ENCODE assay signal across 8 cellular contexts in the genomic region with DNA sequence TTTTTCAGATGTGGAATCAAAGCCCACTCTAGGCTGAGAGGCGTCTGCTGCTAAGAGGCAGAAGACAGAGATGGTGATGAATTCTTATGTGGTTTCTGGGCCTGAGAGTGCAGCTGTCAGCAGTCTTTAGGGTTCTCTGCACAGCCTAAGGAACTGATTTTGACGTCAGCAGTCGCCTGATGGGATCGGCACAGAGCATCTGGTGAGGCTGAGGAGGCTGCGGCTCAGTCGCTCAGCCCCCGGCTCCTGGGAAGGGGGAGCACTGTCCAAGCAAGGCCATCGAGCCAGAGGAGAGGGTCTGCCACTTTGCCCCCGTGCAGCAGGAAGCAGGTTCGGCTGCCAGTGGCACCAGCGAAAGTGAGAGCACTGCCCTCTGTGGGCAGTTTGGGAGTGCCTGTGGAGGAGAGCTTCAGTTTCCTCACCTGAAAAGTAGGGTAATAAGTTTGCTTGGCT.
DNase-seq lines count a peak whose midpoint lies in the region; ATAC-seq and TF ChIP-seq lines count a peak whose summit lies in the region.

No MANE protein-coding gene starts in this region.

- no peaks in the 10 kb centered on the region for H3K9me3 Mint-ChIP-seq in activated naive CD8-positive, alpha-beta T cell treated with anti-CD3 and anti-CD28 coated beads, Interleukin-2, amount 10 ng/mL, durations not matched to agents 7 days and 5 days

- DNase-seq in AG09309 (ENCODE audit: low read depth): no peak
- peak; percentile 46 for DNase-seq in activated naive CD8-positive, alpha-beta T cell treated with anti-CD3 and anti-CD28 coated beads, Interleukin-2, amount 10 ng/mL, durations not matched to agents 7 days and 5 days
- peak; percentile 35 for DNase-seq in stimulated activated CD8-positive, alpha-beta memory T cell treated with anti-CD3 and anti-CD28 coated beads, Interleukin-4, amount 100 ng/mL, for 48 hours
- no peak for DNase-seq in SIG-M5 treated with dmso at 0.1 percent for 504 hours (lab: John Stamatoyannopoulos, UW; ENCODE audit: unreplicated experiment)

- peaks cover 16% of the 10 kb centered on the region for H3K4me1 Mint-ChIP-seq in activated naive CD8-positive, alpha-beta T cell treated with anti-CD3 and anti-CD28 coated beads, Interleukin-2, amount 10 ng/mL, durations not matched to agents 7 days and 5 days

- POLR2A ChIA-PET in activated naive CD8-positive, alpha-beta T cell treated with anti-CD3 and anti-CD28 coated beads, Interleukin-2, amount 10 ng/mL, durations not matched to agents 7 days and 5 days (lab: Charles Lee): no interaction called here

- peak overlapping the region; percentile 52 for H3K27ac ChIP-seq in iPS-18a (ENCODE audit: low read length)

- ATAC-seq in activated naive CD8-positive, alpha-beta T cell treated with anti-CD3 and anti-CD28 coated beads, Interleukin-2, amount 10 ng/mL, durations not matched to agents 7 days and 5 days (ENCODE audit: low read depth): peak; percentile 75
- ATAC-seq in GM18520 (IDR thresholded peaks at IDR 0.05; ENCODE audit: unreplicated experiment) (no peak), HG03097 (IDR thresholded peaks at IDR 0.05; ENCODE audit: low FRiP score, unreplicated experiment) (no peak)

- H3K4me1 ChIP-seq in iPS-18a (ENCODE audit: control insufficient read depth, low read depth, low read length): peaks cover 65% of the 10 kb centered on the region

- H3K4me3 ChIP-seq in AG09309 (ENCODE audit: control insufficient read depth, low read depth, low read length) (no peak overlapping the region), iPS-18a (ENCODE audit: low read length) (no peak overlapping the region)

- H3K36me3 ChIP-seq in iPS-18a (ENCODE audit: control insufficient read depth, low read depth, low read length): no peaks in the 10 kb centered on the region

- no peak overlapping the region for H3K27ac Mint-ChIP-seq in activated naive CD8-positive, alpha-beta T cell treated with anti-CD3 and anti-CD28 coated beads, Interleukin-2, amount 10 ng/mL, durations not matched to agents 7 days and 5 days

- H3K9me3 ChIP-seq in iPS-18a (ENCODE audit: control insufficient read depth, low read depth, low read length): no peaks in the 10 kb centered on the region

- 0 out of 2 replicates have a peak, but pooled peaks have one; percentile 21 for TF ChIP-seq RAD21 in Ishikawa (IDR thresholded peaks at IDR 0.05; ENCODE audit: low read depth)

- no peaks in the 10 kb centered on the region for H3K27me3 Mint-ChIP-seq in activated naive CD8-positive, alpha-beta T cell treated with anti-CD3 and anti-CD28 coated beads, Interleukin-2, amount 10 ng/mL, durations not matched to agents 7 days and 5 days

- H3K27me3 ChIP-seq in iPS-18a (ENCODE audit: control insufficient read depth, insufficient read depth, low read length): no peaks in the 10 kb centered on the region

- peak; percentile 46 for TF ChIP-seq CTCF in AG09309 (IDR thresholded peaks at IDR 0.05; ENCODE audit: control insufficient read depth, insufficient read depth, low read depth, low read length, missing control alignments)

- no peak for TF ChIP-seq EP300 in Ishikawa (IDR thresholded peaks at IDR 0.05; ENCODE audit: borderline replicate concordance)

- no peaks in the 10 kb centered on the region for H3K36me3 Mint-ChIP-seq in activated naive CD8-positive, alpha-beta T cell treated with anti-CD3 and anti-CD28 coated beads, Interleukin-2, amount 10 ng/mL, durations not matched to agents 7 days and 5 days

- H3K9ac ChIP-seq in iPS-18a (ENCODE audit: low read length): peak overlapping the region; percentile 72

- no peak overlapping the region for H3K4me3 Mint-ChIP-seq in activated naive CD8-positive, alpha-beta T cell treated with anti-CD3 and anti-CD28 coated beads, Interleukin-2, amount 10 ng/mL, durations not matched to agents 7 days and 5 days

TF ChIP-seq in Ishikawa, 13 proteins besides CTCF, POLR2A, EP300 and RAD21:
- TF ChIP-seq, protein P1, sequence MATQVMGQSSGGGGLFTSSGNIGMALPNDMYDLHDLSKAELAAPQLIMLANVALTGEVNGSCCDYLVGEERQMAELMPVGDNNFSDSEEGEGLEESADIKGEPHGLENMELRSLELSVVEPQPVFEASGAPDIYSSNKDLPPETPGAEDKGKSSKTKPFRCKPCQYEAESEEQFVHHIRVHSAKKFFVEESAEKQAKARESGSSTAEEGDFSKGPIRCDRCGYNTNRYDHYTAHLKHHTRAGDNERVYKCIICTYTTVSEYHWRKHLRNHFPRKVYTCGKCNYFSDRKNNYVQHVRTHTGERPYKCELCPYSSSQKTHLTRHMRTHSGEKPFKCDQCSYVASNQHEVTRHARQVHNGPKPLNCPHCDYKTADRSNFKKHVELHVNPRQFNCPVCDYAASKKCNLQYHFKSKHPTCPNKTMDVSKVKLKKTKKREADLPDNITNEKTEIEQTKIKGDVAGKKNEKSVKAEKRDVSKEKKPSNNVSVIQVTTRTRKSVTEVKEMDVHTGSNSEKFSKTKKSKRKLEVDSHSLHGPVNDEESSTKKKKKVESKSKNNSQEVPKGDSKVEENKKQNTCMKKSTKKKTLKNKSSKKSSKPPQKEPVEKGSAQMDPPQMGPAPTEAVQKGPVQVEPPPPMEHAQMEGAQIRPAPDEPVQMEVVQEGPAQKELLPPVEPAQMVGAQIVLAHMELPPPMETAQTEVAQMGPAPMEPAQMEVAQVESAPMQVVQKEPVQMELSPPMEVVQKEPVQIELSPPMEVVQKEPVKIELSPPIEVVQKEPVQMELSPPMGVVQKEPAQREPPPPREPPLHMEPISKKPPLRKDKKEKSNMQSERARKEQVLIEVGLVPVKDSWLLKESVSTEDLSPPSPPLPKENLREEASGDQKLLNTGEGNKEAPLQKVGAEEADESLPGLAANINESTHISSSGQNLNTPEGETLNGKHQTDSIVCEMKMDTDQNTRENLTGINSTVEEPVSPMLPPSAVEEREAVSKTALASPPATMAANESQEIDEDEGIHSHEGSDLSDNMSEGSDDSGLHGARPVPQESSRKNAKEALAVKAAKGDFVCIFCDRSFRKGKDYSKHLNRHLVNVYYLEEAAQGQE (IDR thresholded peaks at IDR 0.05; ENCODE audit: low read depth): no peak
- TF ChIP-seq EGR1 (IDR thresholded peaks at IDR 0.05): no peak
- TF ChIP-seq TCF12 (IDR thresholded peaks at IDR 0.05; ENCODE audit: low read depth): no peak
- TF ChIP-seq FOXM1 (IDR thresholded peaks at IDR 0.05; ENCODE audit: borderline replicate concordance, low read depth): no peak
- TF ChIP-seq USF1 (IDR thresholded peaks at IDR 0.05): no peak
- no peak for TF ChIP-seq NFIC (IDR thresholded peaks at IDR 0.05)
- no peak for TF ChIP-seq TEAD4 (IDR thresholded peaks at IDR 0.05)
- TF ChIP-seq CEBPB (IDR thresholded peaks at IDR 0.05): no peak
- no peak for TF ChIP-seq TAF1 (IDR thresholded peaks at IDR 0.05; ENCODE audit: low read depth)
- no peak for TF ChIP-seq YY1 (IDR thresholded peaks at IDR 0.05; ENCODE audit: low read depth)
- TF ChIP-seq, protein P2, sequence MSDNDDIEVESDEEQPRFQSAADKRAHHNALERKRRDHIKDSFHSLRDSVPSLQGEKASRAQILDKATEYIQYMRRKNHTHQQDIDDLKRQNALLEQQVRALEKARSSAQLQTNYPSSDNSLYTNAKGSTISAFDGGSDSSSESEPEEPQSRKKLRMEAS (IDR thresholded peaks at IDR 0.05): no peak
- no peak for TF ChIP-seq CREB1 (IDR thresholded peaks at IDR 0.05; ENCODE audit: low read depth)
- no peak for TF ChIP-seq ZBTB7A (IDR thresholded peaks at IDR 0.05; ENCODE audit: low read depth)
TF ChIP-seq in Ishikawa: peak in this region for 0.

Comparison
In these comparisons a context has a peak if more than half of its experiments do, and no peak if none do; other contexts are left out.
1. DNase-seq: peak in activated naive CD8-positive, alpha-beta T cell treated with anti-CD3 and anti-CD28 coated beads, Interleukin-2, amount 10 ng/mL, durations not matched to agents 7 days and 5 days (single experiment) and stimulated activated CD8-positive, alpha-beta memory T cell treated with anti-CD3 and anti-CD28 coated beads, Interleukin-4, amount 100 ng/mL, for 48 hours (single experiment); none in AG09309 (single experiment) and SIG-M5 treated with dmso at 0.1 percent for 504 hours (single experiment).